ENCODE assay signal across 12 cellular contexts in genomic region chr20:32252189-32252588, GRCh38. TPM values are rescaled to one million over a fixed set of nuclear protein-coding genes. Genes with fewer than 3 reads are reported as not detected.
A peak's percentile ranks its signal among the peaks of the same experiment; 100 is the strongest.
DNase-seq lines count a peak whose midpoint lies in the region; ATAC-seq and TF ChIP-seq lines count a peak whose summit lies in the region.
"Had no signal": no experiment of that assay in that cellular context is flagged by ENCODE, and none has a peak within 500 bp of the region (broad histone marks: within the 10 kb centered on the region; RNA-seq: fewer than 3 reads in every experiment).

No MANE protein-coding gene starts in this region.

- POLR2A ChIA-PET in GM10248 (lab: Yijun Ruan, JAX), result no interaction called here
- POLR2A ChIA-PET in activated CD4-positive, alpha-beta memory T cell treated with anti-CD3 and anti-CD28 coated beads, Interleukin-2, amount 10 ng/mL, durations not matched to agents 7 days and 5 days (lab: Charles Lee), result no interaction called here

- H3K4me1 Mint-ChIP-seq in activated CD4-positive, alpha-beta memory T cell treated with anti-CD3 and anti-CD28 coated beads, Interleukin-2, amount 10 ng/mL, durations not matched to agents 7 days and 5 days, result peaks cover 35% of the 10 kb centered on the region
- H3K4me1 Mint-ChIP-seq in activated naive CD8-positive, alpha-beta T cell treated with anti-CD3 and anti-CD28 coated beads for 36 hours, result peaks cover 62% of the 10 kb centered on the region

- no peaks in the 10 kb centered on the region for H3K27me3 ChIP-seq in ascending aorta

- no peaks in the 10 kb centered on the region for H3K36me3 ChIP-seq in ascending aorta

- intact Hi-C loops in ascending aorta (cut with DNase I), result no loop called here

- H3K9me3 Mint-ChIP-seq in activated CD4-positive, alpha-beta memory T cell treated with anti-CD3 and anti-CD28 coated beads, Interleukin-2, amount 10 ng/mL, durations not matched to agents 7 days and 5 days, result no peaks in the 10 kb centered on the region
- H3K9me3 Mint-ChIP-seq in activated naive CD8-positive, alpha-beta T cell treated with anti-CD3 and anti-CD28 coated beads for 36 hours, result peaks cover 18% of the 10 kb centered on the region

- peak overlapping the region; percentile 58 for H3K27ac Mint-ChIP-seq in activated CD4-positive, alpha-beta memory T cell treated with anti-CD3 and anti-CD28 coated beads, Interleukin-2, amount 10 ng/mL, durations not matched to agents 7 days and 5 days
- peak overlapping the region; percentile 97 for H3K27ac Mint-ChIP-seq in activated naive CD8-positive, alpha-beta T cell treated with anti-CD3 and anti-CD28 coated beads for 36 hours

- CTCF ChIA-PET in GM10248 (lab: Yijun Ruan, JAX), result interaction anchor here (1.6 to 1.7 kb wide), 2 partner anchors 13 to 20 kb away, joined by 5 read pairs; no protein-coding TSS in a partner anchor
- CTCF ChIA-PET in activated CD4-positive, alpha-beta memory T cell treated with anti-CD3 and anti-CD28 coated beads, Interleukin-2, amount 10 ng/mL, durations not matched to agents 7 days and 5 days (lab: Charles Lee), result no interaction called here

- no peaks in the 10 kb centered on the region for H3K36me3 Mint-ChIP-seq in activated CD4-positive, alpha-beta memory T cell treated with anti-CD3 and anti-CD28 coated beads, Interleukin-2, amount 10 ng/mL, durations not matched to agents 7 days and 5 days (ENCODE audit: low read depth)
- peaks cover 21% of the 10 kb centered on the region for H3K36me3 Mint-ChIP-seq in activated naive CD8-positive, alpha-beta T cell treated with anti-CD3 and anti-CD28 coated beads for 36 hours

- H3K27me3 Mint-ChIP-seq in activated CD4-positive, alpha-beta memory T cell treated with anti-CD3 and anti-CD28 coated beads, Interleukin-2, amount 10 ng/mL, durations not matched to agents 7 days and 5 days, result no peaks in the 10 kb centered on the region
- H3K27me3 Mint-ChIP-seq in activated naive CD8-positive, alpha-beta T cell treated with anti-CD3 and anti-CD28 coated beads for 36 hours, result no peaks in the 10 kb centered on the region

- DNase-seq in GM10248 (ENCODE audit: extremely low spot score) (peak; percentile 36), NCI-H1048 (lab: John Stamatoyannopoulos, UW) (no peak), ascending aorta (ENCODE audit: low spot score in 2 of 2) (no peak), NCI-H2196 (lab: John Stamatoyannopoulos, UW; ENCODE audit: unreplicated experiment) (no peak)
- DNase-seq in activated CD4-positive, alpha-beta memory T cell treated with anti-CD3 and anti-CD28 coated beads, Interleukin-2, amount 10 ng/mL, durations not matched to agents 7 days and 5 days, result peak; percentile 48
- peak; percentile 88 for DNase-seq in activated naive CD8-positive, alpha-beta T cell treated with anti-CD3 and anti-CD28 coated beads for 36 hours
- peak; percentile 19 for DNase-seq in stimulated activated CD8-positive, alpha-beta memory T cell treated with anti-CD3 and anti-CD28 coated beads, Interleukin-12 subunit alpha, Interleukin-12 subunit beta, amount 100 ng/mL, for 1 hour (ENCODE audit: low read depth)
- DNase-seq: H7, hypothalamus, NCI-H146 had no signal

- no peak overlapping the region for H3K27ac ChIP-seq in ascending aorta

- H3K4me3 ChIP-seq in ascending aorta, result no peak overlapping the region
- H3K4me3 ChIP-seq: lung had no signal

- H3K4me3 Mint-ChIP-seq in activated CD4-positive, alpha-beta memory T cell treated with anti-CD3 and anti-CD28 coated beads, Interleukin-2, amount 10 ng/mL, durations not matched to agents 7 days and 5 days, result no peak overlapping the region
- H3K4me3 Mint-ChIP-seq in activated naive CD8-positive, alpha-beta T cell treated with anti-CD3 and anti-CD28 coated beads for 36 hours, result peak overlapping the region; percentile 62

- no peaks in the 10 kb centered on the region for H3K9me3 ChIP-seq in ascending aorta

- H3K4me1 ChIP-seq in ascending aorta, result no peaks in the 10 kb centered on the region

- no peak for ATAC-seq in GM21717 (IDR thresholded peaks at IDR 0.05; ENCODE audit: unreplicated experiment)

- no peak for TF ChIP-seq CTCF in GM10248 (IDR thresholded peaks at IDR 0.05; ENCODE audit: control extremely low read depth, extremely low read depth, low read depth, missing control alignments)
- TF ChIP-seq CTCF in ascending aorta (IDR thresholded peaks at IDR 0.05), result no peak

RNA-seq across cellular contexts. Expression of gene KIF3B, which starts 25.3 kb away (rescaled TPM):
- 10 to 100 TPM; 23.1 to 23.4 TPM for total RNA-seq in activated CD4-positive, alpha-beta memory T cell treated with anti-CD3 and anti-CD28 coated beads, Interleukin-2, amount 10 ng/mL, durations not matched to agents 7 days and 5 days
- 10 to 100 TPM; 36.2 to 36.5 TPM for total RNA-seq in activated naive CD8-positive, alpha-beta T cell treated with anti-CD3 and anti-CD28 coated beads for 36 hours
- total RNA-seq in ascending aorta, result 20.1 TPM

RNA-seq across cellular contexts. Expression of gene POFUT1, which starts 44.5 kb away (rescaled TPM):
- total RNA-seq in activated CD4-positive, alpha-beta memory T cell treated with anti-CD3 and anti-CD28 coated beads, Interleukin-2, amount 10 ng/mL, durations not matched to agents 7 days and 5 days, result 10 to 100 TPM; 21.5 to 23.2 TPM
- total RNA-seq in activated naive CD8-positive, alpha-beta T cell treated with anti-CD3 and anti-CD28 coated beads for 36 hours, result 10 to 100 TPM; 64.0 to 65.7 TPM
- total RNA-seq in ascending aorta, result 29.8 TPM

RNA-seq across cellular contexts. Expression of gene PLAGL2, which starts 44.6 kb away (rescaled TPM):
- 10 to 100 TPM; 27.9 to 28.9 TPM for total RNA-seq in activated CD4-positive, alpha-beta memory T cell treated with anti-CD3 and anti-CD28 coated beads, Interleukin-2, amount 10 ng/mL, durations not matched to agents 7 days and 5 days
- total RNA-seq in activated naive CD8-positive, alpha-beta T cell treated with anti-CD3 and anti-CD28 coated beads for 36 hours, result 10 to 100 TPM; 86.9 to 87.2 TPM
- 6.7 TPM for total RNA-seq in ascending aorta

Comparison
In these comparisons a context has a peak if more than half of its experiments do, and no peak if none do; other contexts are left out.
1. DNase-seq: peak in GM10248 (single experiment), activated CD4-positive, alpha-beta memory T cell treated with anti-CD3 and anti-CD28 coated beads, Interleukin-2, amount 10 ng/mL, durations not matched to agents 7 days and 5 days (single experiment), activated naive CD8-positive, alpha-beta T cell treated with anti-CD3 and anti-CD28 coated beads for 36 hours (single experiment) and stimulated activated CD8-positive, alpha-beta memory T cell treated with anti-CD3 and anti-CD28 coated beads, Interleukin-12 subunit alpha, Interleukin-12 subunit beta, amount 100 ng/mL, for 1 hour (single experiment); none in NCI-H1048 (single experiment), ascending aorta (0 of 2) and NCI-H2196 (single experiment).